ENCODE assay signal across 10 cellular contexts in genomic region chr2:203018181-203018580, GRCh38. TPM values are rescaled to one million over a fixed set of nuclear protein-coding genes. Genes with fewer than 3 reads are reported as not detected.
DNase-seq lines count a peak whose midpoint lies in the region; ATAC-seq and TF ChIP-seq lines count a peak whose summit lies in the region.
"Had no signal": no experiment of that assay in that cellular context is flagged by ENCODE, and none has a peak within 500 bp of the region (broad histone marks: within the 10 kb centered on the region; RNA-seq: fewer than 3 reads in every experiment).

No MANE protein-coding gene starts in this region.

- H3K4me1 ChIP-seq in Loucy (ENCODE audit: insufficient read depth, low read length, poor library complexity, severe bottlenecking) = peaks cover 36% of the 10 kb centered on the region

- CTCF ChIA-PET in BJ (lab: Yijun Ruan, JAX) = no interaction called here

- H3K4me2 ChIP-seq in Loucy (ENCODE audit: low read depth, low read length, poor library complexity, severe bottlenecking) = peak overlapping the region; percentile 91

- H3K9me3 Mint-ChIP-seq in naive thymus-derived CD8-positive, alpha-beta T cell = no peaks in the 10 kb centered on the region

- no peak for TF ChIP-seq CTCF in BJ (IDR thresholded peaks at IDR 0.05; ENCODE audit: insufficient read depth, low read depth, low read length)
- no peak for TF ChIP-seq CTCF in Loucy (conservative IDR thresholded peaks at IDR 0.05; ENCODE audit: low read length)

- peak overlapping the region in 8 of 10 donors; percentile 3 to 75 (median 34) for H3K27ac Mint-ChIP-seq in naive thymus-derived CD8-positive, alpha-beta T cell

- H3K9me2 ChIP-seq in Loucy (replicated peaks; ENCODE audit: low read depth, low read length) = no peaks in the 10 kb centered on the region

- H3K27me3 Mint-ChIP-seq in naive thymus-derived CD8-positive, alpha-beta T cell = no peaks in the 10 kb centered on the region

- H3K4me3 Mint-ChIP-seq in naive thymus-derived CD8-positive, alpha-beta T cell = peak overlapping the region in 8 of 10 donors; percentile 7 to 60 (median 39)

- ATAC-seq in naive thymus-derived CD8-positive, alpha-beta T cell = no peak
- no peak for ATAC-seq in GM21737 (IDR thresholded peaks at IDR 0.05; ENCODE audit: unreplicated experiment)
- no peak for ATAC-seq in GM19328 (IDR thresholded peaks at IDR 0.05; ENCODE audit: unreplicated experiment)

- H2AFZ ChIP-seq in Loucy (ENCODE audit: low read length) = no peak overlapping the region

- H3K9me3 ChIP-seq in Loucy (ENCODE audit: insufficient read depth, low read depth, low read length) = no peaks in the 10 kb centered on the region
- H3K9me3 ChIP-seq: neutrophil had no signal

- H3K4me1 Mint-ChIP-seq in naive thymus-derived CD8-positive, alpha-beta T cell = peaks cover 20 to 52% (median 40%) of the 10 kb centered on the region in 4 donors

- H3K36me3 ChIP-seq in BJ (ENCODE audit: control insufficient read depth, insufficient read depth, low read length) (no peaks in the 10 kb centered on the region; the same call in 1 of the 2 replicates), Loucy (ENCODE audit: insufficient read depth, low read length) (no peaks in the 10 kb centered on the region)
- H3K36me3 ChIP-seq: neutrophil had no signal

- H3K4me3 ChIP-seq in BJ (ENCODE audit: low read depth, low read length) = peak overlapping the region; percentile 28
- H3K4me3 ChIP-seq in Loucy (ENCODE audit: low read length, poor library complexity, severe bottlenecking) = peak overlapping the region; percentile 64

- no peaks in the 10 kb centered on the region for H3K36me3 Mint-ChIP-seq in naive thymus-derived CD8-positive, alpha-beta T cell

- no peaks in the 10 kb centered on the region for H3F3A ChIP-seq in Loucy (ENCODE audit: low read depth)

- 0 out of 2 replicates have a peak, but pooled peaks cover 6% of the 10 kb centered on the region for H3K79me2 ChIP-seq in Loucy (ENCODE audit: insufficient read depth, low read length)

- H3K9ac ChIP-seq in Loucy (ENCODE audit: low read depth, low read length, poor library complexity, severe bottlenecking) = peak overlapping the region; percentile 50

- DNase-seq in BJ (ENCODE audit: low read depth) (no peak), dermis blood vessel endothelial cell (peak; percentile 30), MV-4-11 (lab: John Stamatoyannopoulos, UW) (no peak), NCI-H187 (lab: John Stamatoyannopoulos, UW) (no peak)
- DNase-seq in naive thymus-derived CD8-positive, alpha-beta T cell = peak in 1 of 10 donors; percentile 5
- DNase-seq: activated CD4-positive, alpha-beta T cell treated with anti-CD3 and anti-CD28 coated beads for 4 hours had no signal

- no peaks in the 10 kb centered on the region for H3K27me3 ChIP-seq in BJ (ENCODE audit: control insufficient read depth, insufficient read depth, low read length)
- no peaks in the 10 kb centered on the region for H3K27me3 ChIP-seq in Loucy (ENCODE audit: insufficient read depth, low read length, poor library complexity, severe bottlenecking)
- H3K27me3 ChIP-seq: neutrophil had no signal

- no peaks in the 10 kb centered on the region for H4K20me1 ChIP-seq in Loucy (ENCODE audit: insufficient read depth, low read length, poor library complexity, severe bottlenecking)

- POLR2A ChIA-PET in BJ (lab: Charles Lee) = no interaction called here
- POLR2A ChIA-PET in naive thymus-derived CD8-positive, alpha-beta T cell (lab: Charles Lee) = interaction anchor here (0.7 kb wide), 2 partner anchors 382 to 924 kb away, joined by 3 to 4 read pairs; no protein-coding TSS in a partner anchor

RNA-seq across cellular contexts. Expression of gene NBEAL1, which starts 3.5 kb away (rescaled TPM):
- polyA plus RNA-seq in BJ (2011; rRNA removed) = 5.9 and 10.0 TPM in 2 replicates
- polyA minus RNA-seq in BJ (2011; rRNA and poly(A)+ RNA removed) = 21.5 and 24.6 TPM in 2 replicates
- 37.2 and 42.5 TPM in 2 replicates for total RNA-seq in dermis blood vessel endothelial cell
- 10 to 100 TPM; 15.5 to 18.4 TPM for total RNA-seq in naive thymus-derived CD8-positive, alpha-beta T cell
- 1 to 10 TPM; 7.5 to 8.6 (median 8.1) TPM for polyA plus RNA-seq in naive thymus-derived CD8-positive, alpha-beta T cell
